8 cellular contexts compared by ENCODE assay signal in the genomic region with DNA sequence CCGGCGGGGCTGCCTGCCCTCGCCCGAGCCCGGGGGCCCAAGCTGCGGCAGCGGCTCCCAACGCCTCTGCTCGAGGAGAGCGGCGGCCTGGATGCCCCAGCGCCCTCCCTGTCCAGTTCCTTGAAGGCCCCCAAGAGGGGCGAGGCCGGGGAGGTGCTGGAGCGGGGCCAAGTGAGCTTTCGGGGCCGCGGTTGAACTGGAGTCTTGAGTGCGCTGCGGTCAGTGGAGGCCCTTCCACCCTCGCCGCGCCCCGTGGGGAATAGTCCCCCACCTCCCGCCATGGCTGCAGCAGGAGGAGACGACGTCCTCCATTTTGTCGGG. TPM values are rescaled to one million over a fixed set of nuclear protein-coding genes. Genes with fewer than 3 reads are reported as not detected.
A peak's percentile ranks its signal among the peaks of the same experiment; 100 is the strongest.
DNase-seq lines count a peak whose midpoint lies in the region; ATAC-seq and TF ChIP-seq lines count a peak whose summit lies in the region.

No MANE protein-coding gene starts in this region.

- H3K36me3 ChIP-seq in Caco-2 (ENCODE audit: control insufficient read depth, insufficient read depth, low read length) (no peaks in the 10 kb centered on the region), adipocyte (ENCODE audit: control insufficient read depth, insufficient read depth, low read length, severe bottlenecking) (no peaks in the 10 kb centered on the region), left ventricle myocardium inferior (no peaks in the 10 kb centered on the region)

- H3K27ac ChIP-seq in left ventricle myocardium inferior (replicated peaks): peak overlapping the region; percentile 98

- ATAC-seq in GM19438 (IDR thresholded peaks at IDR 0.05; ENCODE audit: low read depth, unreplicated experiment) (peak; percentile 34), HG03469 (IDR thresholded peaks at IDR 0.05; ENCODE audit: unreplicated experiment) (peak; percentile 19)

- H3K9me3 Mint-ChIP-seq in Caco-2 (ENCODE audit: unreplicated experiment): no peaks in the 10 kb centered on the region

- CTCF ChIA-PET in Caco-2 (lab: Charles Lee): interaction anchor here (0.5 to 1.3 kb wide), 7 partner anchors 12 to 273 kb away, joined by 3 to 10 read pairs (median 3); no protein-coding TSS in a partner anchor

- BruUV-seq in Caco-2 (replicated peaks; lab: Mats Ljungman, UMichigan): no TSS peak

- peak overlapping the region; percentile 67 for H3K4me3 ChIP-seq in Caco-2 (ENCODE audit: low read depth, low read length)
- peak overlapping the region; percentile 97 for H3K4me3 ChIP-seq in adipocyte (ENCODE audit: low read length)
- peak overlapping the region; percentile 85 for H3K4me3 ChIP-seq in left ventricle myocardium inferior

- no peak for TF ChIP-seq CTCF in Caco-2 (IDR thresholded peaks at IDR 0.05; ENCODE audit: insufficient read depth in 1 of 2, low read depth in 1 of 2, low read length in 1 of 2, severe bottlenecking in 1 of 2, unreplicated experiment in 1 of 2)
- no peak for TF ChIP-seq CTCF in left ventricle myocardium inferior (IDR thresholded peaks at IDR 0.05; ENCODE audit: borderline replicate concordance)

- H3K4me1 Mint-ChIP-seq in Caco-2 (ENCODE audit: low read depth, unreplicated experiment): peaks cover 14% of the 10 kb centered on the region

- H3K27me3 ChIP-seq in Caco-2 (replicated peaks; ENCODE audit: control insufficient read depth, insufficient read depth, low read length) (no peaks in the 10 kb centered on the region), adipocyte (replicated peaks; ENCODE audit: control insufficient read depth, insufficient read depth, low read length) (no peaks in the 10 kb centered on the region), left ventricle myocardium inferior (ENCODE audit: low read depth) (no peaks in the 10 kb centered on the region)

- no peaks in the 10 kb centered on the region for H3K9me3 ChIP-seq in Caco-2
- H3K9me3 ChIP-seq in adipocyte (ENCODE audit: control insufficient read depth, low read length): no peaks in the 10 kb centered on the region
- H3K9me3 ChIP-seq in left ventricle myocardium inferior (replicated peaks): no peaks in the 10 kb centered on the region

- H3K27ac Mint-ChIP-seq in Caco-2 (ENCODE audit: unreplicated experiment): peak overlapping the region; percentile 87

- peak overlapping the region; percentile 95 for H3K9ac ChIP-seq in adipocyte (ENCODE audit: low read length)

- H3K4me3 Mint-ChIP-seq in Caco-2 (ENCODE audit: unreplicated experiment): peak overlapping the region; percentile 87

- intact Hi-C loops in Caco-2 (cut with micrococcal nuclease; ENCODE audit: unreplicated experiment): loop anchor here (1.0 to 10.0 kb wide), 5 partner anchors 47 to 262 kb away; partner anchors contain the start of gene PSPC1
- intact Hi-C loops in left ventricle myocardium inferior (cut with micrococcal nuclease): loop anchor here (10.0 kb wide), 1 partner anchor 101 kb away; no protein-coding TSS in a partner anchor

- H3K36me3 Mint-ChIP-seq in Caco-2 (ENCODE audit: insufficient read depth, unreplicated experiment): peaks cover 50% of the 10 kb centered on the region

- POLR2A ChIA-PET in Caco-2 (lab: Charles Lee): interaction anchor here (0.5 to 1.4 kb wide), 9 partner anchors 16 to 284 kb away, joined by 3 to 11 read pairs (median 3); partner anchors contain the start of gene PSPC1

- peak; percentile 75 to 79 for DNase-seq in Caco-2
- DNase-seq in RKO (ENCODE audit: low spot score): peak; percentile 80
- peak; percentile 69 for DNase-seq in adipocyte (ENCODE audit: low read depth)
- peak; percentile 77 for DNase-seq in left ventricle myocardium inferior
- peak; percentile 97 for DNase-seq in retina
- no peak for DNase-seq in HPDE6-E6E7 (ENCODE audit: extremely low spot score)

- peaks cover 12% of the 10 kb centered on the region for H3K4me1 ChIP-seq in Caco-2
- peaks cover 26% of the 10 kb centered on the region for H3K4me1 ChIP-seq in adipocyte (ENCODE audit: control insufficient read depth, insufficient read depth, low read length)
- H3K4me1 ChIP-seq in left ventricle myocardium inferior: peaks cover 44% of the 10 kb centered on the region

- H3K27me3 Mint-ChIP-seq in Caco-2 (ENCODE audit: insufficient read depth, unreplicated experiment): no peaks in the 10 kb centered on the region

RNA-seq across cellular contexts. Expression of gene ZMYM5, which starts 0.5 kb away (rescaled TPM):
- total RNA-seq in Caco-2 (2022) (15.5 and 16.7 TPM in 2 replicates), left ventricle myocardium inferior (7.5 TPM)
